Comparison of ENCODE assay signal across 26 cellular contexts in genomic region chr16:26993988-26994387, GRCh38.
DNase-seq lines count a peak whose midpoint lies in the region; TF ChIP-seq lines count a peak whose summit lies in the region.
"Had no signal": no experiment of that assay in that cellular context is flagged by ENCODE, and none has a peak within 500 bp of the region (broad histone marks: within the 10 kb centered on the region; RNA-seq: fewer than 3 reads in every experiment).

No MANE protein-coding gene starts in this region.

- H3K27me3 ChIP-seq in adipocyte (replicated peaks; ENCODE audit: control insufficient read depth, insufficient read depth, low read length) (peaks cover 5% of the 10 kb centered on the region), neural progenitor cell (no peaks in the 10 kb centered on the region)
- H3K27me3 ChIP-seq: thyroid gland had no signal

- H3K27ac Mint-ChIP-seq in neural progenitor cell (no peak overlapping the region), endothelial cell (ENCODE audit: unreplicated experiment) (no peak overlapping the region)
- H3K27ac Mint-ChIP-seq: CD4-positive, alpha-beta T cell; dendritic cell treated with granulocyte-macrophage colony-stimulating factor and Interleukin-4, amounts not matched to agents 40 ng/mL and 50 ng/mL, for 4 days; WTC11 had no signal

- H3K4me2 ChIP-seq in neural progenitor cell: peak overlapping the region; percentile 54

- H3F3A ChIP-seq in neural progenitor cell (ENCODE audit: low read depth): peaks cover 31% of the 10 kb centered on the region

- H3K36me3 ChIP-seq in adipocyte (ENCODE audit: control insufficient read depth, insufficient read depth, low read length, severe bottlenecking) (no peaks in the 10 kb centered on the region), neural progenitor cell (no peaks in the 10 kb centered on the region)
- H3K36me3 ChIP-seq: neutrophil, spleen, thyroid gland had no signal

- H3K4me1 Mint-ChIP-seq in neural progenitor cell: peaks cover 21% of the 10 kb centered on the region
- no peaks in the 10 kb centered on the region for H3K4me1 Mint-ChIP-seq in endothelial cell (ENCODE audit: unreplicated experiment)

- H3K4me3 Mint-ChIP-seq in neural progenitor cell (no peak overlapping the region), endothelial cell (ENCODE audit: unreplicated experiment) (no peak overlapping the region)
- H3K4me3 Mint-ChIP-seq: CD4-positive, alpha-beta T cell; dendritic cell treated with granulocyte-macrophage colony-stimulating factor and Interleukin-4, amounts not matched to agents 40 ng/mL and 50 ng/mL, for 4 days; WTC11 had no signal

- H3K9me3 ChIP-seq in adipocyte (ENCODE audit: control insufficient read depth, low read length) (peaks cover 9% of the 10 kb centered on the region), neural progenitor cell (ENCODE audit: low read depth) (no peaks in the 10 kb centered on the region)
- H3K9me3 ChIP-seq: neutrophil, thyroid gland had no signal

- peaks cover 5% of the 10 kb centered on the region for H4K20me1 ChIP-seq in neural progenitor cell (ENCODE audit: low read depth)

- H3K27ac ChIP-seq in neural progenitor cell: no peak overlapping the region
- H3K27ac ChIP-seq: neutrophil, spleen, thyroid gland had no signal

- TF ChIP-seq CTCF in fibroblast of mammary gland (conservative IDR thresholded peaks at IDR 0.05; ENCODE audit: control insufficient read depth, insufficient read depth, low read depth, low read length) (no peak), neural progenitor cell (IDR thresholded peaks at IDR 0.05) (no peak), endothelial cell (IDR thresholded peaks at IDR 0.05; ENCODE audit: unreplicated experiment) (no peak)

- H3K9ac ChIP-seq in adipocyte (ENCODE audit: low read length): no peak overlapping the region
- no peak overlapping the region for H3K9ac ChIP-seq in neural progenitor cell

- no peaks in the 10 kb centered on the region for H3K79me2 ChIP-seq in neural progenitor cell (ENCODE audit: low read depth)

- peaks cover 15% of the 10 kb centered on the region for H3K27me3 Mint-ChIP-seq in neural progenitor cell (ENCODE audit: insufficient read depth, low read depth)
- peaks cover 4% of the 10 kb centered on the region for H3K27me3 Mint-ChIP-seq in endothelial cell (ENCODE audit: unreplicated experiment)

- H3K9me3 Mint-ChIP-seq in neural progenitor cell: peaks cover 15% of the 10 kb centered on the region
- H3K9me3 Mint-ChIP-seq in endothelial cell (ENCODE audit: unreplicated experiment): peaks cover 24% of the 10 kb centered on the region

- peaks cover 16% of the 10 kb centered on the region for H3K4me1 ChIP-seq in adipocyte (ENCODE audit: control insufficient read depth, insufficient read depth, low read length)
- H3K4me1 ChIP-seq in neural progenitor cell: peaks cover 26% of the 10 kb centered on the region
- H3K4me1 ChIP-seq: spleen, thyroid gland had no signal

- no peak overlapping the region for H2AFZ ChIP-seq in neural progenitor cell (replicated peaks)

- H3K36me3 Mint-ChIP-seq in neural progenitor cell (peaks cover 5% of the 10 kb centered on the region), endothelial cell (ENCODE audit: low read depth, unreplicated experiment) (peaks cover 11% of the 10 kb centered on the region)

- H3K4me3 ChIP-seq in adipocyte (ENCODE audit: low read length) (peak overlapping the region; percentile 29), fibroblast of mammary gland (ENCODE audit: control insufficient read depth, low read depth, low read length) (no peak overlapping the region), neural progenitor cell (no peak overlapping the region)
- H3K4me3 ChIP-seq: spleen, thyroid gland had no signal

- DNase-seq in EL (peak; percentile 59), adipocyte (ENCODE audit: low read depth) (peak; percentile 8), fibroblast of mammary gland (ENCODE audit: low read depth) (peak; percentile 77), neural progenitor cell (ENCODE audit: low spot score) (no peak), NCI-H2107 (lab: John Stamatoyannopoulos, UW) (no peak), D341Med (ENCODE audit: low spot score) (no peak), RPMI8226 (no peak), endothelial cell (ENCODE audit: low spot score) (no peak)
- DNase-seq: activated CD4-positive, alpha-beta T cell treated with anti-CD3 and anti-CD28 coated beads, Interleukin-2, amount 50 U/mL, for 4 hours; activated effector memory CD4-positive, alpha-beta T cell treated with Interleukin-2 at 50 U/mL for 16 hours; CD4-positive, alpha-beta T cell; DMS153; kidney; mammary epithelial cell; MM.1S; NCI-H1436 treated with DMSO at 0.1 percent for 48 hours; NCI-H526 treated with DMSO at 0.1 percent for 48 hours; Right ventricle myocardium superior; spleen; stimulated activated CD4-positive, alpha-beta T cell treated with anti-CD3 and anti-CD28 coated beads, Interleukin-4, amount 100 ng/mL, for 4 hours; stimulated activated naive CD8-positive, alpha-beta T cell treated with anti-CD3 and anti-CD28 coated beads, Interleukin-15, Interleukin-2, amounts not matched to agents 100 U/mL and 50 U/mL, for 24 hours; T1000; thyroid gland had no signal

Comparison
In these comparisons a context has a peak if more than half of its experiments do, and no peak if none do; other contexts are left out.
1. DNase-seq: peak in EL (single experiment), adipocyte (single experiment) and fibroblast of mammary gland (single experiment); none in neural progenitor cell (single experiment), NCI-H2107 (single experiment), D341Med (single experiment), RPMI8226 (single experiment) and endothelial cell (single experiment).